In genomic region chr1:183022202-183023145, GRCh38 we compare ENCODE assay signal across 8 cellular contexts. TPM values are rescaled to one million over a fixed set of nuclear protein-coding genes. Genes with fewer than 3 reads are reported as not detected.
DNase-seq lines count a peak whose midpoint lies in the region; ATAC-seq lines count a peak whose summit lies in the region.

No MANE protein-coding gene starts in this region.

- ATAC-seq in HG02642 (IDR thresholded peaks at IDR 0.05; ENCODE audit: poor library complexity, unreplicated experiment), result peak; percentile 43

- no peaks in the 10 kb centered on the region for H3K27me3 ChIP-seq in muscle layer of duodenum (ENCODE audit: low read depth, low read length)

- H3K27ac ChIP-seq in muscle layer of duodenum (ENCODE audit: low read length), result peak overlapping the region; percentile 93
- H3K27ac ChIP-seq in temporal lobe (ENCODE audit: low read depth, low read length), result peak overlapping the region; percentile 84

- H3K9me3 ChIP-seq in muscle layer of duodenum (ENCODE audit: control insufficient read depth in 1 of 2, low read length in 2 of 2), result no peaks in the 10 kb centered on the region

- H3K4me1 ChIP-seq in muscle layer of duodenum (ENCODE audit: control insufficient read depth in 1 of 2, insufficient read depth in 2 of 2, low read length in 2 of 2), result peaks cover 2 to 8% of the 10 kb centered on the region in 2 donors

- DNase-seq in SIG-M5 treated with dmso at 0.1 percent for 504 hours (lab: John Stamatoyannopoulos, UW; ENCODE audit: unreplicated experiment) (peak; percentile 77), SIG-M5 (lab: John Stamatoyannopoulos, UW) (no peak), NCI-H2171 treated with DMSO at 0.1 percent for 48 hours (lab: John Stamatoyannopoulos, UW) (peak; percentile 84), activated T-cell treated with anti-CD3 and anti-CD28 coated beads for 48 hours (ENCODE audit: low read depth) (peak; percentile 15), fibroblast of peridontal ligament (ENCODE audit: extremely low read depth) (peak; percentile 100)

- peaks cover 0 to 4% of the 10 kb centered on the region in 2 donors for H3K36me3 ChIP-seq in muscle layer of duodenum (ENCODE audit: control insufficient read depth in 1 of 2, insufficient read depth in 2 of 2, low read length in 2 of 2)

- H3K4me3 ChIP-seq in muscle layer of duodenum (ENCODE audit: low read depth in 1 of 2, low read length in 2 of 2), result peak overlapping the region; percentile 62 to 69

RNA-seq across cellular contexts. Expression of gene LAMC1, which starts 0.7 kb away (rescaled TPM):
- 30.7 TPM for total RNA-seq in temporal lobe
